Comparison of ENCODE assay signal across 9 cellular contexts in genomic region chrX:13747836-13748235, GRCh38. TPM values are rescaled to one million over a fixed set of nuclear protein-coding genes. Genes with fewer than 3 reads are reported as not detected.
A peak's percentile ranks its signal among the peaks of the same experiment; 100 is the strongest.
DNase-seq lines count a peak whose midpoint lies in the region; ATAC-seq, FAIRE-seq and TF ChIP-seq lines count a peak whose summit lies in the region.
"Had no signal": no experiment of that assay in that cellular context is flagged by ENCODE, and none has a peak within 500 bp of the region (broad histone marks: within the 10 kb centered on the region; RNA-seq: fewer than 3 reads in every experiment).

No MANE protein-coding gene starts in this region.

- no peaks in the 10 kb centered on the region for H3K27me3 ChIP-seq in breast epithelium
- H3K27me3 ChIP-seq in ascending aorta: no peaks in the 10 kb centered on the region
- H3K27me3 ChIP-seq in keratinocyte (ENCODE audit: control insufficient read depth, extremely low read depth, insufficient read depth, low read length): no peaks in the 10 kb centered on the region

- H4K20me1 ChIP-seq in keratinocyte (ENCODE audit: control insufficient read depth, extremely low read depth, insufficient read depth, low read length): no peaks in the 10 kb centered on the region

- DNase-seq in MCF 10A (ENCODE audit: unreplicated experiment): peak; percentile 71
- DNase-seq in breast epithelium (ENCODE audit: low spot score in 2 of 2): no peak
- peak; percentile 34 for DNase-seq in MV-4-11 (lab: John Stamatoyannopoulos, UW)
- DNase-seq in ascending aorta (ENCODE audit: low spot score in 2 of 2): no peak
- peak; percentile 11 for DNase-seq in keratinocyte (ENCODE audit: low read depth, low spot score)
- no peak for DNase-seq in KG1 (lab: John Stamatoyannopoulos, UW)

- H3K9me3 ChIP-seq in breast epithelium (no peaks in the 10 kb centered on the region), ascending aorta (no peaks in the 10 kb centered on the region), keratinocyte (ENCODE audit: control insufficient read depth, low read depth, low read length) (no peaks in the 10 kb centered on the region)

- no peaks in the 10 kb centered on the region for H3K79me2 ChIP-seq in keratinocyte (ENCODE audit: control insufficient read depth, insufficient read depth, low read length)

- FAIRE-seq in keratinocyte (lab: Jason Lieb, UNC): peak; percentile 46
- FAIRE-seq: colon had no signal

- H3K36me3 ChIP-seq in breast epithelium: no peaks in the 10 kb centered on the region
- H3K36me3 ChIP-seq in ascending aorta: peaks cover 13 to 50% of the 10 kb centered on the region in 2 donors
- H3K36me3 ChIP-seq in keratinocyte (ENCODE audit: control insufficient read depth in 2 of 2, extremely low read depth in 1 of 2, insufficient read depth in 2 of 2, low read length in 2 of 2): peaks cover 4 to 8% of the 10 kb centered on the region in 2 experiments

- H3K4me3 Mint-ChIP-seq in MCF 10A (ENCODE audit: unreplicated experiment): no peak overlapping the region

- no peak overlapping the region for H3K4me2 ChIP-seq in keratinocyte (ENCODE audit: control insufficient read depth, extremely low read depth, insufficient read depth, low read depth, low read length)

- H3K27me3 Mint-ChIP-seq in MCF 10A (ENCODE audit: insufficient read depth, unreplicated experiment): no peaks in the 10 kb centered on the region

- H3K4me3 ChIP-seq in breast epithelium (no peak overlapping the region), ascending aorta (no peak overlapping the region), keratinocyte (ENCODE audit: control insufficient read depth in 2 of 3, extremely low read depth in 1 of 3, insufficient read depth in 2 of 3, low read depth in 1 of 3, low read length in 3 of 3) (no peak overlapping the region)

- no peak overlapping the region for H3K27ac ChIP-seq in breast epithelium
- H3K27ac ChIP-seq in ascending aorta: no peak overlapping the region
- H3K27ac ChIP-seq in keratinocyte (ENCODE audit: control insufficient read depth, insufficient read depth, low read length): no peak overlapping the region

- no peaks in the 10 kb centered on the region for H3K4me1 ChIP-seq in breast epithelium
- H3K4me1 ChIP-seq in ascending aorta: no peaks in the 10 kb centered on the region
- peaks cover 7% of the 10 kb centered on the region for H3K4me1 ChIP-seq in keratinocyte (ENCODE audit: control insufficient read depth, extremely low read depth, insufficient read depth, low read length)

- ATAC-seq in HG03460 (IDR thresholded peaks at IDR 0.05; ENCODE audit: unreplicated experiment) (no peak), HG03135 (IDR thresholded peaks at IDR 0.05; ENCODE audit: unreplicated experiment) (no peak)

- H3K9me3 Mint-ChIP-seq in MCF 10A (ENCODE audit: unreplicated experiment): no peaks in the 10 kb centered on the region

- CTCF ChIA-PET in MCF 10A (lab: Yijun Ruan, JAX): interaction anchor here (0.6 to 7.6 kb wide), 10 partner anchors 12 to 1985 kb away, joined by 3 to 71 read pairs (median 4); partner anchors contain the start of genes GEMIN8, OFD1 and TRAPPC2

- POLR2A ChIA-PET in MCF 10A (lab: Yijun Ruan, JAX): interaction anchor here (0.8 to 2.9 kb wide), 2 partner anchors 9 to 12 kb away, joined by 3 to 16 read pairs; partner anchors contain the start of genes OFD1 and TRAPPC2

- dilution Hi-C loops in keratinocyte (cut with MboI; ENCODE audit: extremely low pct_ligation_motif_present, low sequenced_read_pairs): no loop called here

- no peak overlapping the region for H2AFZ ChIP-seq in keratinocyte (ENCODE audit: control insufficient read depth, low read length)

- H3K9ac ChIP-seq in keratinocyte (ENCODE audit: control insufficient read depth, extremely low read depth, insufficient read depth, low read length): no peak overlapping the region

- intact Hi-C loops in MCF 10A (cut with micrococcal nuclease) (loop anchor here (1.0 kb wide), 2 partner anchors 90 to 242 kb away; no protein-coding TSS in a partner anchor), breast epithelium (cut with DNase I; ENCODE audit: low total_unique reads) (no loop called here), ascending aorta (cut with DNase I) (loop anchor here (5.0 kb wide), 1 partner anchor 241 kb away; no protein-coding TSS in a partner anchor)

- peaks cover 6% of the 10 kb centered on the region for H3K4me1 Mint-ChIP-seq in MCF 10A (ENCODE audit: insufficient read depth, unreplicated experiment)

- H3K36me3 Mint-ChIP-seq in MCF 10A (ENCODE audit: insufficient read depth, unreplicated experiment): peaks cover 66% of the 10 kb centered on the region

- BruUV-seq in MCF 10A (replicated peaks; lab: Mats Ljungman, UMichigan): no TSS peak

- H3K27ac Mint-ChIP-seq in MCF 10A (ENCODE audit: low read depth, unreplicated experiment): no peak overlapping the region

- no peak for TF ChIP-seq POLR2A in breast epithelium (IDR thresholded peaks at IDR 0.05)

- no peaks in the 10 kb centered on the region for H3K9me1 ChIP-seq in keratinocyte (ENCODE audit: control insufficient read depth, extremely low read depth, insufficient read depth, low read length)

- TF ChIP-seq CTCF in MCF 10A (IDR thresholded peaks at IDR 0.05; ENCODE audit: unreplicated experiment) (peak; percentile 48), breast epithelium (IDR thresholded peaks at IDR 0.05) (peak in 1 of 3 donors; percentile 26), ascending aorta (IDR thresholded peaks at IDR 0.05) (peak in 2 of 3 experiments; percentile 13 to 23), keratinocyte (optimal IDR thresholded peaks at IDR 0.05 in 1 of 3, IDR thresholded peaks at IDR 0.05 in 1 of 3, conservative IDR thresholded peaks at IDR 0.05 in 1 of 3; ENCODE audit: extremely low read depth in 1 of 3, insufficient read depth in 2 of 3, low read length in 3 of 3) (peak; percentile 43 to 60 (median 57))

RNA-seq across cellular contexts. Expression of gene OFD1, which starts 13.3 kb away (rescaled TPM):
- total RNA-seq in MCF 10A (2022): 44.3 and 44.8 TPM in 2 replicates
- total RNA-seq in breast epithelium: 100 to 1,000 TPM in 1 of 3 donors, 10 to 100 TPM in 2; 10.7 to 136 (median 48.8) TPM
- 8.4 TPM for total RNA-seq in ascending aorta
- polyA plus RNA-seq in keratinocyte: 10.6 to 18.3 TPM (median 17.0 TPM) in 3 replicates
- polyA plus RNA-seq in keratinocyte (2011; ENCODE audit: low read depth): 119 TPM
- 6.4 and 8.5 TPM in 2 replicates for polyA plus RNA-seq in keratinocyte (2011; cell fraction: cytosol; rRNA removed)
- 40.9 and 52.9 TPM in 2 replicates for polyA plus RNA-seq in keratinocyte (2011; cell fraction: nucleus; rRNA removed)
- polyA plus RNA-seq in keratinocyte (2012; ENCODE audit: low replicate concordance): 10.6 and 27.9 TPM in 2 replicates
- 3.0 to 11.9 TPM (median 10.8 TPM) in 3 replicates for polyA minus RNA-seq in keratinocyte
- 6.3 TPM for polyA minus RNA-seq in keratinocyte (2011; cell fraction: cytosol; rRNA and poly(A)+ RNA removed)
- polyA minus RNA-seq in keratinocyte (2011; cell fraction: nucleus; rRNA and poly(A)+ RNA removed): 17.2 and 27.0 TPM in 2 replicates

RNA-seq across cellular contexts. Expression of gene TRAPPC2, which starts 13.4 kb away (rescaled TPM):
- total RNA-seq in MCF 10A (2022): 16.5 and 21.7 TPM in 2 replicates
- total RNA-seq in breast epithelium: 10 to 100 TPM in 2 of 3 donors, 1 to 10 TPM in 1; 8.2 to 25.3 (median 21.0) TPM
- total RNA-seq in ascending aorta: 8.0 TPM
- polyA plus RNA-seq in keratinocyte: 11.9 to 20.8 TPM (median 19.0 TPM) in 3 replicates
- polyA plus RNA-seq in keratinocyte (2011; ENCODE audit: low read depth): 33.4 TPM
- 8.7 and 15.4 TPM in 2 replicates for polyA plus RNA-seq in keratinocyte (2011; cell fraction: cytosol; rRNA removed)
- 24.0 and 25.2 TPM in 2 replicates for polyA plus RNA-seq in keratinocyte (2011; cell fraction: nucleus; rRNA removed)
- 13.4 and 14.5 TPM in 2 replicates for polyA plus RNA-seq in keratinocyte (2012; ENCODE audit: low replicate concordance)
- polyA minus RNA-seq in keratinocyte: 9.7 to 20.4 TPM (median 13.1 TPM) in 3 replicates
- 5.8 TPM for polyA minus RNA-seq in keratinocyte (2011; cell fraction: cytosol; rRNA and poly(A)+ RNA removed)
- 12.9 and 18.8 TPM in 2 replicates for polyA minus RNA-seq in keratinocyte (2011; cell fraction: nucleus; rRNA and poly(A)+ RNA removed)

RNA-seq across cellular contexts. Expression of gene RAB9A, which starts 58.9 kb away (rescaled TPM):
- total RNA-seq in MCF 10A (2022) (28.0 and 32.3 TPM in 2 replicates), breast epithelium (10 to 100 TPM; 41.0 to 63.4 (median 43.2) TPM), ascending aorta (1.5 TPM)
- polyA plus RNA-seq in keratinocyte: 40.1 to 46.0 TPM (median 43.5 TPM) in 3 replicates
- 153 TPM for polyA plus RNA-seq in keratinocyte (2011; ENCODE audit: low read depth)
- polyA plus RNA-seq in keratinocyte (2011; cell fraction: cytosol; rRNA removed): 36.0 and 56.2 TPM in 2 replicates
- polyA plus RNA-seq in keratinocyte (2011; cell fraction: nucleus; rRNA removed): 27.5 and 33.1 TPM in 2 replicates
- polyA plus RNA-seq in keratinocyte (2012; ENCODE audit: low replicate concordance): 28.1 and 86.0 TPM in 2 replicates
- polyA minus RNA-seq in keratinocyte: 4.4 to 19.0 TPM (median 16.1 TPM) in 3 replicates
- polyA minus RNA-seq in keratinocyte (2011; cell fraction: cytosol; rRNA and poly(A)+ RNA removed): 23.4 TPM
- polyA minus RNA-seq in keratinocyte (2011; cell fraction: nucleus; rRNA and poly(A)+ RNA removed): 10.7 and 15.8 TPM in 2 replicates

Comparison
In these comparisons a context has a peak if more than half of its experiments do, and no peak if none do; other contexts are left out.
1. DNase-seq: peak in MCF 10A (single experiment), MV-4-11 (single experiment) and keratinocyte (single experiment); none in breast epithelium (0 of 2), ascending aorta (0 of 2) and KG1 (single experiment).
2. RNA of gene RAB9A, which starts 58.9 kb away (total RNA-seq): 41.0 to 63.4 TPM in breast epithelium and 28.0 to 32.3 TPM in MCF 10A; 1.5 TPM in ascending aorta (single experiment); every median in the first group is over 10 times any median in the second.